Comparison of ENCODE assay signal across 1 cellular context in genomic region chr1:175198332-175198731, GRCh38.
TF ChIP-seq lines count a peak whose summit lies in the region.

No MANE protein-coding gene starts in this region.

TF ChIP-seq in HCT116, 20 proteins besides CTCF, POLR2A, EP300 and RAD21 (continued from another document):
- TF ChIP-seq ZBTB33 (IDR thresholded peaks at IDR 0.05; ENCODE audit: extremely low read depth, insufficient replicate concordance, low read length): no peak
- TF ChIP-seq ATF3 (IDR thresholded peaks at IDR 0.05): no peak
- no peak for TF ChIP-seq SIN3A (IDR thresholded peaks at IDR 0.05; ENCODE audit: low read depth)
- TF ChIP-seq CBX3 (IDR thresholded peaks at IDR 0.05; ENCODE audit: low read depth): no peak
- TF ChIP-seq ELF1 (IDR thresholded peaks at IDR 0.05; ENCODE audit: borderline replicate concordance, low read depth): no peak
- TF ChIP-seq CEBPB (IDR thresholded peaks at IDR 0.05; ENCODE audit: low read depth): no peak
- no peak for TF ChIP-seq FOSL1 (IDR thresholded peaks at IDR 0.05; ENCODE audit: low read depth)
- no peak for TF ChIP-seq TCF7L2 (IDR thresholded peaks at IDR 0.05; ENCODE audit: borderline replicate concordance, extremely low read depth, insufficient read depth, insufficient read length)
- TF ChIP-seq SRF (IDR thresholded peaks at IDR 0.05; ENCODE audit: low read depth): no peak
